In genomic region chr5:174608631-174609097, GRCh38 we compare ENCODE assay signal across 10 cellular contexts.
DNase-seq lines count a peak whose midpoint lies in the region; ATAC-seq, FAIRE-seq and TF ChIP-seq lines count a peak whose summit lies in the region.
"Had no signal": no experiment of that assay in that cellular context is flagged by ENCODE, and none has a peak within 500 bp of the region (broad histone marks: within the 10 kb centered on the region; RNA-seq: fewer than 3 reads in every experiment).

No MANE protein-coding gene starts in this region.

- CTCF ChIA-PET in HEK293 (lab: Yijun Ruan, JAX) (no interaction called here), PC-3 (lab: Charles Lee) (no interaction called here)

- no TSS peak for BruUV-seq in PC-3 (replicated peaks; lab: Mats Ljungman, UMichigan)

- no peaks in the 10 kb centered on the region for H3F3A ChIP-seq in PC-3 (ENCODE audit: low read length, unreplicated experiment)

- FAIRE-seq in small intestine (lab: Jason Lieb, UNC) (no peak), GM12892 (lab: Jason Lieb, UNC) (no peak)

- H2AFZ ChIP-seq in PC-3 (ENCODE audit: low read length) = no peak overlapping the region

- H3K79me2 ChIP-seq in PC-3 (ENCODE audit: low read length) = no peaks in the 10 kb centered on the region

- no peaks in the 10 kb centered on the region for H3K27me3 ChIP-seq in small intestine (ENCODE audit: control insufficient read depth in 2 of 2, insufficient read depth in 2 of 2, low read length in 2 of 2)
- H3K27me3 ChIP-seq in PC-3 (ENCODE audit: low read length) = no peaks in the 10 kb centered on the region

- no peaks in the 10 kb centered on the region for H4K20me1 ChIP-seq in PC-3 (ENCODE audit: low read length)

- peak; percentile 72 to 90 for ATAC-seq in left cardiac atrium
- ATAC-seq in HG02763 (IDR thresholded peaks at IDR 0.05; ENCODE audit: unreplicated experiment) = no peak
- no peak for ATAC-seq in PC-3

- 5 to 20% (median 11%) methylated on average over 14 of the region's 14 CpGs for WGBS in small intestine, 3 donors

- no peak overlapping the region for H3K9ac ChIP-seq in PC-3 (ENCODE audit: low read length)

- POLR2A ChIA-PET in HEK293 (lab: Yijun Ruan, JAX) = no interaction called here
- POLR2A ChIA-PET in PC-3 (lab: Charles Lee; ENCODE audit: unreplicated experiment) = no interaction called here

- H3K9me3 ChIP-seq in HEK293 (ENCODE audit: control insufficient read depth, insufficient read depth, low read depth, low read length) (no peaks in the 10 kb centered on the region), small intestine (ENCODE audit: control insufficient read depth, low read depth) (no peaks in the 10 kb centered on the region), PC-3 (ENCODE audit: low read length) (no peaks in the 10 kb centered on the region)

- DNase-seq in RPMI7951 (ENCODE audit: low read depth) (peak; percentile 80), left cardiac atrium (peak; percentile 71), small intestine (peak; percentile 96), germinal center (ENCODE audit: low spot score) (no peak), PC-3 (no peak), GM12892 (ENCODE audit: insufficient read length) (no peak)
- DNase-seq: activated T-cell treated with anti-CD3 and anti-CD28 coated beads, Interleukin-2, amount 50 U/mL, for 4 hours; NCI-H526 treated with DMSO at 0.1 percent for 48 hours had no signal

- H3K4me3 ChIP-seq in HEK293 (ENCODE audit: low read depth, low read length) = no peak overlapping the region
- no peak overlapping the region for H3K4me3 ChIP-seq in small intestine (ENCODE audit: low read depth in 1 of 2, low read length in 2 of 2)
- no peak overlapping the region for H3K4me3 ChIP-seq in PC-3 (ENCODE audit: low read length)

- H3K4me1 ChIP-seq in HEK293 (ENCODE audit: control insufficient read depth, insufficient read depth, low read length) (peaks cover 8% of the 10 kb centered on the region), small intestine (ENCODE audit: control insufficient read depth in 2 of 2, insufficient read depth in 1 of 2, low read depth in 1 of 2, low read length in 1 of 2) (no peaks in the 10 kb centered on the region), PC-3 (ENCODE audit: insufficient read depth, low read length) (no peaks in the 10 kb centered on the region)

- TF ChIP-seq CTCF in HEK293 (tag by site-specific recombination; IDR thresholded peaks at IDR 0.05) = no peak
- TF ChIP-seq CTCF in PC-3 (conservative IDR thresholded peaks at IDR 0.05; ENCODE audit: low read depth, low read length) = no peak

- H3K36me3 ChIP-seq in HEK293 (ENCODE audit: control insufficient read depth in 2 of 2, insufficient read depth in 1 of 2, low read length in 2 of 2) (no peaks in the 10 kb centered on the region), small intestine (ENCODE audit: control insufficient read depth in 2 of 2, insufficient read depth in 2 of 2, low read length in 2 of 2) (no peaks in the 10 kb centered on the region), PC-3 (ENCODE audit: low read depth, low read length) (no peaks in the 10 kb centered on the region)

- intact Hi-C loops in left cardiac atrium (cut with DNase I) = no loop called here
- intact Hi-C loops in PC-3 (cut with micrococcal nuclease) = no loop called here

- no peaks in the 10 kb centered on the region for H3K9me2 ChIP-seq in PC-3 (replicated peaks; ENCODE audit: low read length)

- H3K4me2 ChIP-seq in PC-3 (ENCODE audit: low read length) = no peak overlapping the region

- H3K27ac ChIP-seq in HEK293 (ENCODE audit: extremely low read depth, low read depth, low read length) (no peak overlapping the region), small intestine (ENCODE audit: low read depth in 1 of 2, low read length in 1 of 2) (no peak overlapping the region), PC-3 (ENCODE audit: low read length) (no peak overlapping the region)

- TF ChIP-seq POLR2A in GM12892 (IDR thresholded peaks at IDR 0.05; ENCODE audit: low read depth, low read length) = no peak

TF ChIP-seq in HEK293, 187 proteins besides CTCF, POLR2A, EP300 and RAD21 (continues in another document):
- no peak for TF ChIP-seq ZNF610 (tag by site-specific recombination; IDR thresholded peaks at IDR 0.05; ENCODE audit: borderline replicate concordance)
- no peak for TF ChIP-seq PRDM1 (tag by site-specific recombination; IDR thresholded peaks at IDR 0.05)
- TF ChIP-seq, protein P1, sequence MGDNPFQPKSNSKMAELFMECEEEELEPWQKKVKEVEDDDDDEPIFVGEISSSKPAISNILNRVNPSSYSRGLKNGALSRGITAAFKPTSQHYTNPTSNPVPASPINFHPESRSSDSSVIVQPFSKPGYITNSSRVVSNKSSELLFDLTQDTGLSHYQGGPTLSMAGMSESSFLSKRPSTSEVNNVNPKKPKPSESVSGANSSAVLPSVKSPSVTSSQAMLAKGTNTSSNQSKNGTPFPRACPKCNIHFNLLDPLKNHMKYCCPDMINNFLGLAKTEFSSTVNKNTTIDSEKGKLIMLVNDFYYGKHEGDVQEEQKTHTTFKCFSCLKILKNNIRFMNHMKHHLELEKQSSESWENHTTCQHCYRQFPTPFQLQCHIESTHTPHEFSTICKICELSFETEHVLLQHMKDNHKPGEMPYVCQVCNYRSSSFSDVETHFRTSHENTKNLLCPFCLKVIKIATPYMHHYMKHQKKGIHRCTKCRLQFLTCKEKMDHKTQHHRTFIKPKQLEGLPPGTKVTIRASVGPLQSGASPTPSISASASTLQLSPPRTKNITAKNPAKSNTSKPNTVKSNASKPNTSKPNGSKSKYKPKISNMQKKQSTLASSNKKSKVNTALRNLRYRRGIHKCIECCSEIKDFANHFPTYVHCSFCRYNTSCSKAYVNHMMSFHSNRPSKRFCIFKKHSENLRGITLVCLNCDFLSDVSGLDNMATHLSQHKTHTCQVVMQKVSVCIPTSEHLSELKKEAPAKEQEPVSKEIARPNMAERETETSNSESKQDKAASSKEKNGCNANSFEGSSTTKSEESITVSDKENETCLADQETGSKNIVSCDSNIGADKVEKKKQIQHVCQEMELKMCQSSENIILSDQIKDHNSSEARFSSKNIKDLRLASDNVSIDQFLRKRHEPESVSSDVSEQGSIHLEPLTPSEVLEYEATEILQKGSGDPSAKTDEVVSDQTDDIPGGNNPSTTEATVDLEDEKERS (tag by site-specific recombination; IDR thresholded peaks at IDR 0.05) = no peak
- TF ChIP-seq, protein P2, sequence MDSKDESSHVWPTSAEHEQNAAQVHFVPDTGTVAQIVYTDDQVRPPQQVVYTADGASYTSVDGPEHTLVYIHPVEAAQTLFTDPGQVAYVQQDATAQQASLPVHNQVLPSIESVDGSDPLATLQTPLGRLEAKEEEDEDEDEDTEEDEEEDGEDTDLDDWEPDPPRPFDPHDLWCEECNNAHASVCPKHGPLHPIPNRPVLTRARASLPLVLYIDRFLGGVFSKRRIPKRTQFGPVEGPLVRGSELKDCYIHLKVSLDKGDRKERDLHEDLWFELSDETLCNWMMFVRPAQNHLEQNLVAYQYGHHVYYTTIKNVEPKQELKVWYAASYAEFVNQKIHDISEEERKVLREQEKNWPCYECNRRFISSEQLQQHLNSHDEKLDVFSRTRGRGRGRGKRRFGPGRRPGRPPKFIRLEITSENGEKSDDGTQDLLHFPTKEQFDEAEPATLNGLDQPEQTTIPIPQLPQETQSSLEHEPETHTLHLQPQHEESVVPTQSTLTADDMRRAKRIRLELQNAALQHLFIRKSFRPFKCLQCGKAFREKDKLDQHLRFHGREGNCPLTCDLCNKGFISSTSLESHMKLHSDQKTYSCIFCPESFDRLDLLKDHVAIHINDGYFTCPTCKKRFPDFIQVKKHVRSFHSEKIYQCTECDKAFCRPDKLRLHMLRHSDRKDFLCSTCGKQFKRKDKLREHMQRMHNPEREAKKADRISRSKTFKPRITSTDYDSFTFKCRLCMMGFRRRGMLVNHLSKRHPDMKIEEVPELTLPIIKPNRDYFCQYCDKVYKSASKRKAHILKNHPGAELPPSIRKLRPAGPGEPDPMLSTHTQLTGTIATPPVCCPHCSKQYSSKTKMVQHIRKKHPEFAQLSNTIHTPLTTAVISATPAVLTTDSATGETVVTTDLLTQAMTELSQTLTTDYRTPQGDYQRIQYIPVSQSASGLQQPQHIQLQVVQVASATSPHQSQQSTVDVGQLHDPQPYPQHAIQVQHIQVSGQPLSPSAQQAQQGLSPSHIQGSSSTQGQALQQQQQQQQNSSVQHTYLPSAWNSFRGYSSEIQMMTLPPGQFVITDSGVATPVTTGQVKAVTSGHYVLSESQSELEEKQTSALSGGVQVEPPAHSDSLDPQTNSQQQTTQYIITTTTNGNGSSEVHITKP (tag by site-specific recombination; IDR thresholded peaks at IDR 0.05) = peak; percentile 61; the same call in 1 of the 2 replicates
- no peak for TF ChIP-seq ZNF184 (tag by site-specific recombination; IDR thresholded peaks at IDR 0.05)
- TF ChIP-seq GLIS1 (tag by site-specific recombination; IDR thresholded peaks at IDR 0.05) = peak; percentile 70
- peak; percentile 53; the same call in 1 of the 2 replicates for TF ChIP-seq PATZ1 (tag by site-specific recombination; IDR thresholded peaks at IDR 0.05)
- no peak for TF ChIP-seq ZNF513 (tag by site-specific recombination; IDR thresholded peaks at IDR 0.05)

Comparison
In these comparisons a context has a peak if more than half of its experiments do, and no peak if none do; other contexts are left out.
1. DNase-seq: peak in RPMI7951 (single experiment), left cardiac atrium (single experiment) and small intestine (single experiment); none in germinal center (single experiment), PC-3 (single experiment) and GM12892 (single experiment).
2. ATAC-seq: peak in left cardiac atrium (2 of 2); none in HG02763 (single experiment) and PC-3 (single experiment).